Comparison of ENCODE assay signal across 17 cellular contexts in the genomic region with DNA sequence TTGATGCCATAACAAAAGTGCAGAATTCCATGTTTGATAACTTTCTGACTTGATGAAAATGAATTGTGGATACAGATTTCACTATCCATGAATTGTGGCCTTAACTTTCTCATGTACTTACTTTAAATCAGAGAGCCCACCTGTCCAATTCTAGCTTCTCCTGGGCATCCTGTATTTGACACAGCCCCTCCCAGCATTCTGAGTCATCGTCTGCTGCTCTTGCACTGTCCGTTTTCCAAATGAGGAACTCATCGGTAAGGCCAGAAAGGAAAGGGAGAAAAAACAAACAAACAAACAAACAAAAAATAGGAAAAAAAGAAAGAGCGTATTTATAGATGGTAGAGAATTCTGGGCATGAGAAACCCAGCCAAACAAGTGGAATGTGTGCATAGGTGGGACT.
"Had no signal": no experiment of that assay in that cellular context is flagged by ENCODE, and none has a peak within 500 bp of the region (broad histone marks: within the 10 kb centered on the region; RNA-seq: fewer than 3 reads in every experiment).

No MANE protein-coding gene starts in this region.

- H3K9me3 Mint-ChIP-seq: activated T-cell treated with anti-CD3 and anti-CD28 coated beads, Interleukin-2, amount 50 U/mL, for 72 hours had no signal

- ATAC-seq: activated CD8-positive, alpha-beta T cell treated with anti-CD3 and anti-CD28 coated beads for 36 hours; activated naive CD8-positive, alpha-beta T cell treated with anti-CD3 and anti-CD28 coated beads, Interleukin-2, amount 50 U/mL, for 24 hours; activated T-cell treated with anti-CD3 and anti-CD28 coated beads, Interleukin-2, amount 50 U/mL, for 72 hours; stimulated activated naive CD8-positive, alpha-beta T cell treated with anti-CD3 and anti-CD28 coated beads, Interleukin-15, amount 100 ng/mL, for 72 hours; T-cell had no signal

- H3K4me1 Mint-ChIP-seq: activated naive CD8-positive, alpha-beta T cell treated with anti-CD3 and anti-CD28 coated beads, Interleukin-2, amount 50 U/mL, for 24 hours; stimulated activated naive CD8-positive, alpha-beta T cell treated with anti-CD3 and anti-CD28 coated beads, Interleukin-15, amount 100 ng/mL, for 72 hours; T-cell had no signal

- H3K4me3 Mint-ChIP-seq: activated CD8-positive, alpha-beta T cell treated with anti-CD3 and anti-CD28 coated beads for 36 hours; activated naive CD8-positive, alpha-beta T cell treated with anti-CD3 and anti-CD28 coated beads, Interleukin-2, amount 50 U/mL, for 24 hours; activated T-cell treated with anti-CD3 and anti-CD28 coated beads, Interleukin-2, amount 50 U/mL, for 72 hours; stimulated activated naive CD8-positive, alpha-beta T cell treated with anti-CD3 and anti-CD28 coated beads, Interleukin-15, amount 100 ng/mL, for 72 hours; T-cell had no signal

- H3K9me3 ChIP-seq: ascending aorta, thoracic aorta, vagina had no signal

- H3K4me1 ChIP-seq: parathyroid adenoma had no signal

- H3K9ac ChIP-seq: parathyroid adenoma had no signal

- H3K27me3 Mint-ChIP-seq: activated CD8-positive, alpha-beta T cell treated with anti-CD3 and anti-CD28 coated beads for 36 hours; activated naive CD8-positive, alpha-beta T cell treated with anti-CD3 and anti-CD28 coated beads, Interleukin-2, amount 50 U/mL, for 24 hours; stimulated activated naive CD8-positive, alpha-beta T cell treated with anti-CD3 and anti-CD28 coated beads, Interleukin-15, amount 100 ng/mL, for 72 hours; T-cell had no signal

- DNase-seq: activated CD4-positive, alpha-beta T cell treated with anti-CD3 and anti-CD28 coated beads for 1 hour; activated CD8-positive, alpha-beta memory T cell treated with anti-CD3 and anti-CD28 coated beads, Interleukin-2, amount 50 U/mL, for 4 hours; activated CD8-positive, alpha-beta T cell treated with anti-CD3 and anti-CD28 coated beads for 36 hours; activated naive CD4-positive, alpha-beta T cell treated with Interleukin-2 at 50 U/mL for 16 hours; activated naive CD8-positive, alpha-beta T cell treated with anti-CD3 and anti-CD28 coated beads, Interleukin-2, amount 50 U/mL, for 24 hours; activated T-cell treated with anti-CD3 and anti-CD28 coated beads, Interleukin-2, amount 50 U/mL, for 72 hours; hippocampal formation; stimulated activated CD4-positive, alpha-beta T cell treated with anti-CD3 and anti-CD28 coated beads, Interleukin-15, amount 100 ng/mL, for 24 hours; stimulated activated CD4-positive, alpha-beta T cell treated with anti-CD3 and anti-CD28 coated beads, Interleukin-4, amount 100 ng/mL, for 24 hours; stimulated activated naive CD8-positive, alpha-beta T cell treated with anti-CD3 and anti-CD28 coated beads, Interleukin-15, amount 100 ng/mL, for 72 hours; T-cell; T1000 had no signal

- H3K27ac ChIP-seq: ascending aorta, cardiac muscle cell, parathyroid adenoma, thoracic aorta, vagina had no signal

- H3K36me3 ChIP-seq: ascending aorta, cardiac muscle cell, thoracic aorta, vagina had no signal

- H3K27me3 ChIP-seq: ascending aorta, cardiac muscle cell, vagina had no signal

- H3K4me3 ChIP-seq: cardiac muscle cell, vagina had no signal

- H3K27ac Mint-ChIP-seq: activated CD8-positive, alpha-beta T cell treated with anti-CD3 and anti-CD28 coated beads for 36 hours; activated naive CD8-positive, alpha-beta T cell treated with anti-CD3 and anti-CD28 coated beads, Interleukin-2, amount 50 U/mL, for 24 hours; activated T-cell treated with anti-CD3 and anti-CD28 coated beads, Interleukin-2, amount 50 U/mL, for 72 hours; T-cell had no signal
